In the genomic region with DNA sequence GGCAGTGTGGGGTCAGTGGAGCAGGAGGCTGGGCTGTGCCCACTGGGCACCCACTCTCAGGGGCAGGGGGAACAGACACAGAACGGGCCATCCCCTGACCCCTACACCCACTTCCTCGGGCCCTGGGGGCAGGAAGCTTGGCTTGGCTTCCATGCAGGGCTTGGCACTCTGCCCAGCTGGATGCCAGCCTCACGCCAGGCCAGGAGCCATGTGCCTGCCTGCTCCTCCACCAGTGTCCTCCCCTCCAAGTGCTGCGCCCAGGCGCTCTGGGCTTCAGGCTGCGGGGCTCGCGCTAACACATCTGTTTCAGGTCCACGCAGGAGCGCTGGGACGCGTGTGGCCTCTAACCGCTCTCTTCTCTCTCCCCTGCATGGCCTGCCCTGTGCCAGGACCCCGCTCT, we compare ENCODE assay signal across 1 cellular context.
TF ChIP-seq lines count a peak whose summit lies in the region.

No MANE protein-coding gene starts in this region.

TF ChIP-seq in SK-N-SH, 30 proteins besides CTCF, POLR2A, EP300 and RAD21 (continued from another document):
- TF ChIP-seq, protein P1, sequence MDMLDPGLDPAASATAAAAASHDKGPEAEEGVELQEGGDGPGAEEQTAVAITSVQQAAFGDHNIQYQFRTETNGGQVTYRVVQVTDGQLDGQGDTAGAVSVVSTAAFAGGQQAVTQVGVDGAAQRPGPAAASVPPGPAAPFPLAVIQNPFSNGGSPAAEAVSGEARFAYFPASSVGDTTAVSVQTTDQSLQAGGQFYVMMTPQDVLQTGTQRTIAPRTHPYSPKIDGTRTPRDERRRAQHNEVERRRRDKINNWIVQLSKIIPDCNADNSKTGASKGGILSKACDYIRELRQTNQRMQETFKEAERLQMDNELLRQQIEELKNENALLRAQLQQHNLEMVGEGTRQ (IDR thresholded peaks at IDR 0.05; ENCODE audit: borderline replicate concordance, low read depth, low read length), result no peak
- TF ChIP-seq SIN3A (IDR thresholded peaks at IDR 0.05; ENCODE audit: borderline replicate concordance, low read depth, low read length) (no peak), FOXJ3 (CRISPR knock-in tag; IDR thresholded peaks at IDR 0.05) (no peak), FOSL2 (IDR thresholded peaks at IDR 0.05; ENCODE audit: borderline replicate concordance, low read depth) (no peak), NFIC (IDR thresholded peaks at IDR 0.05; ENCODE audit: borderline replicate concordance) (peak; percentile 68; the same call in 1 of the 2 replicates), TCF12 (IDR thresholded peaks at IDR 0.05) (no peak), RCOR1 (IDR thresholded peaks at IDR 0.05; ENCODE audit: low read length) (no peak), JUND (IDR thresholded peaks at IDR 0.05) (no peak), RFX5 (IDR thresholded peaks at IDR 0.05; ENCODE audit: low read length) (no peak), RXRA (IDR thresholded peaks at IDR 0.05; ENCODE audit: borderline replicate concordance, low read depth) (no peak), ELF1 (IDR thresholded peaks at IDR 0.05) (no peak)
- TF ChIP-seq, protein P2, sequence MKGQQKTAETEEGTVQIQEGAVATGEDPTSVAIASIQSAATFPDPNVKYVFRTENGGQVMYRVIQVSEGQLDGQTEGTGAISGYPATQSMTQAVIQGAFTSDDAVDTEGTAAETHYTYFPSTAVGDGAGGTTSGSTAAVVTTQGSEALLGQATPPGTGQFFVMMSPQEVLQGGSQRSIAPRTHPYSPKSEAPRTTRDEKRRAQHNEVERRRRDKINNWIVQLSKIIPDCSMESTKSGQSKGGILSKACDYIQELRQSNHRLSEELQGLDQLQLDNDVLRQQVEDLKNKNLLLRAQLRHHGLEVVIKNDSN (IDR thresholded peaks at IDR 0.05; ENCODE audit: borderline replicate concordance, low read depth), result no peak
- TF ChIP-seq, protein P3, sequence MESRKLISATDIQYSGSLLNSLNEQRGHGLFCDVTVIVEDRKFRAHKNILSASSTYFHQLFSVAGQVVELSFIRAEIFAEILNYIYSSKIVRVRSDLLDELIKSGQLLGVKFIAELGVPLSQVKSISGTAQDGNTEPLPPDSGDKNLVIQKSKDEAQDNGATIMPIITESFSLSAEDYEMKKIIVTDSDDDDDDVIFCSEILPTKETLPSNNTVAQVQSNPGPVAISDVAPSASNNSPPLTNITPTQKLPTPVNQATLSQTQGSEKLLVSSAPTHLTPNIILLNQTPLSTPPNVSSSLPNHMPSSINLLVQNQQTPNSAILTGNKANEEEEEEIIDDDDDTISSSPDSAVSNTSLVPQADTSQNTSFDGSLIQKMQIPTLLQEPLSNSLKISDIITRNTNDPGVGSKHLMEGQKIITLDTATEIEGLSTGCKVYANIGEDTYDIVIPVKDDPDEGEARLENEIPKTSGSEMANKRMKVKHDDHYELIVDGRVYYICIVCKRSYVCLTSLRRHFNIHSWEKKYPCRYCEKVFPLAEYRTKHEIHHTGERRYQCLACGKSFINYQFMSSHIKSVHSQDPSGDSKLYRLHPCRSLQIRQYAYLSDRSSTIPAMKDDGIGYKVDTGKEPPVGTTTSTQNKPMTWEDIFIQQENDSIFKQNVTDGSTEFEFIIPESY (IDR thresholded peaks at IDR 0.05; ENCODE audit: borderline replicate concordance, low read depth), result no peak
- TF ChIP-seq, protein P4, sequence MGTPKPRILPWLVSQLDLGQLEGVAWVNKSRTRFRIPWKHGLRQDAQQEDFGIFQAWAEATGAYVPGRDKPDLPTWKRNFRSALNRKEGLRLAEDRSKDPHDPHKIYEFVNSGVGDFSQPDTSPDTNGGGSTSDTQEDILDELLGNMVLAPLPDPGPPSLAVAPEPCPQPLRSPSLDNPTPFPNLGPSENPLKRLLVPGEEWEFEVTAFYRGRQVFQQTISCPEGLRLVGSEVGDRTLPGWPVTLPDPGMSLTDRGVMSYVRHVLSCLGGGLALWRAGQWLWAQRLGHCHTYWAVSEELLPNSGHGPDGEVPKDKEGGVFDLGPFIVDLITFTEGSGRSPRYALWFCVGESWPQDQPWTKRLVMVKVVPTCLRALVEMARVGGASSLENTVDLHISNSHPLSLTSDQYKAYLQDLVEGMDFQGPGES (IDR thresholded peaks at IDR 0.05; ENCODE audit: low read depth, low read length), result no peak
- TF ChIP-seq, protein P5, sequence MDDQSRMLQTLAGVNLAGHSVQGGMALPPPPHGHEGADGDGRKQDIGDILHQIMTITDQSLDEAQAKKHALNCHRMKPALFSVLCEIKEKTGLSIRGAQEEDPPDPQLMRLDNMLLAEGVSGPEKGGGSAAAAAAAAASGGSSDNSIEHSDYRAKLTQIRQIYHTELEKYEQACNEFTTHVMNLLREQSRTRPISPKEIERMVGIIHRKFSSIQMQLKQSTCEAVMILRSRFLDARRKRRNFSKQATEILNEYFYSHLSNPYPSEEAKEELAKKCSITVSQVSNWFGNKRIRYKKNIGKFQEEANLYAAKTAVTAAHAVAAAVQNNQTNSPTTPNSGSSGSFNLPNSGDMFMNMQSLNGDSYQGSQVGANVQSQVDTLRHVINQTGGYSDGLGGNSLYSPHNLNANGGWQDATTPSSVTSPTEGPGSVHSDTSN (IDR thresholded peaks at IDR 0.05), result no peak
